ENCODE assay signal across 9 cellular contexts in the genomic region with DNA sequence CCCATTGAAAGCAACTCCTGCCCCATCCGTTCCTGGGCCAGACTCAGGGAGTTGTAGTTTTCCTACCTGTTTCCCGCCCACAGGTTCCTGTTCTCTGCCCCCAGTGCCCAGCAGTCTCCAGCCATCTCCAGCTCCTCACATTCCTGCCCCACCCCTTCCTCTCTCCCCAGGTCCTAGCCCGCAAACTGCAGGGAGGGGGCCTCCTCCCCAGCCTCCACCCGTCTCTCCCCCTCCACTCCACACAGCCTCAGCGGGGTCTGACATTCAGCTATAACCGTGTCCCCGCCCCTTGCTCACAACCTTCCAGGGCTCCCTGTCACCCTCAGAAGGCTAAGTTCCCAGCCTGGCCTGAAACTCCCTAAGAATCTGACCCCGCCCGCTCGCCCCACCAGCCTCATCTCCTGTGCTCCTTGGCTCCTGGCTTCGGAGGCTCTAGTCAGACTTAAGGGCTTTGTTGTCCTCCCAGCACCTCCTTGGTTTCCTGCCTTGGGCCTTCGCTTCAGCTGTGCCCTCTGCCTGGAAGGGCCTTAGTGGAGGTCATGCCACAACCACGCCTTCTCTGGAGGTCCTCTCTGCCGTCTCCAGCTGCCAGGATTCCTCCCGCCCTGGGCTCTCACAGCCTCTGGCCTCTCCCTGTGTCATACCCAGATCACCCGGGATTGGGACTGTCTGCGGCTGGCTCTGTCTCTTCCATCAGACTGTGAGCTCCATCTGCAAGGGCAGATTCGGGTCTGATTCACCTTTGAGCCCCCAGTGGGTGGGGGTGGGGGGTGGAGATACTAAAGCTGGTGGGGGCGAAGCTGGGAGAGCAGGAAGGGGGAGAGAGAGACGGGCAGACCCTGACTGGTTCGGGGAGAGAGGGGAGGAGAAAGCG. TPM values are rescaled to one million over a fixed set of nuclear protein-coding genes. Genes with fewer than 3 reads are reported as not detected.
DNase-seq lines count a peak whose midpoint lies in the region; ATAC-seq and TF ChIP-seq lines count a peak whose summit lies in the region.
"Had no signal": no experiment of that assay in that cellular context is flagged by ENCODE, and none has a peak within 500 bp of the region (broad histone marks: within the 10 kb centered on the region; RNA-seq: fewer than 3 reads in every experiment).

No MANE protein-coding gene starts in this region.

- peaks cover 6% of the 10 kb centered on the region for H3K36me3 Mint-ChIP-seq in stimulated activated memory B cell treated with anti-CD40 and anti-IgM and Interleukin-4, amounts not matched to agents 10 μg/mL and 1 μg/mL and 100 μg/mL, for 72 hours

- in situ Hi-C loops in GM23248 (cut with MboI), result no loop called here

- no peaks in the 10 kb centered on the region for H4K20me1 ChIP-seq in GM23248 (ENCODE audit: insufficient read depth)

- H3K79me2 ChIP-seq in GM23248 (ENCODE audit: insufficient read depth), result peaks cover 51% of the 10 kb centered on the region

- peaks cover 26% of the 10 kb centered on the region for H3K4me1 Mint-ChIP-seq in stimulated activated memory B cell treated with anti-CD40 and anti-IgM and Interleukin-4, amounts not matched to agents 10 μg/mL and 1 μg/mL and 100 μg/mL, for 72 hours

- peak overlapping the region; percentile 86 for H3K9ac ChIP-seq in GM23248

- H3K27me3 ChIP-seq in GM23248 (replicated peaks; ENCODE audit: insufficient read depth), result no peaks in the 10 kb centered on the region
- no peaks in the 10 kb centered on the region for H3K27me3 ChIP-seq in layer of hippocampus (ENCODE audit: control insufficient read depth, insufficient read depth, low read length)

- peaks cover 5% of the 10 kb centered on the region for H3K9me3 Mint-ChIP-seq in stimulated activated memory B cell treated with anti-CD40 and anti-IgM and Interleukin-4, amounts not matched to agents 10 μg/mL and 1 μg/mL and 100 μg/mL, for 72 hours

- H3K27ac ChIP-seq in GM23248 (peak overlapping the region; percentile 93), layer of hippocampus (ENCODE audit: low read depth, low read length) (peak overlapping the region; percentile 83)

- peak overlapping the region; percentile 87 for H3K4me3 ChIP-seq in GM23248
- peak overlapping the region; percentile 75 for H3K4me3 ChIP-seq in choroid plexus epithelial cell (ENCODE audit: low read depth, low read length)

- peak overlapping the region; percentile 84 for H2AFZ ChIP-seq in GM23248

- H3K9me2 ChIP-seq in GM23248 (ENCODE audit: insufficient read depth), result no peaks in the 10 kb centered on the region

- peaks cover 29% of the 10 kb centered on the region for H3F3A ChIP-seq in GM23248 (ENCODE audit: insufficient read depth)

- DNase-seq in GM23248, result peak; percentile 86
- peak; percentile 53 for DNase-seq in choroid plexus epithelial cell (ENCODE audit: low read depth)
- DNase-seq in stimulated activated CD4-positive, alpha-beta T cell treated with anti-CD3 and anti-CD28 coated beads, Interleukin-15, amount 100 ng/mL, for 24 hours, result no peak

- peak overlapping the region; percentile 97 for H3K4me2 ChIP-seq in GM23248 (ENCODE audit: unreplicated experiment)

- no peaks in the 10 kb centered on the region for H3K36me3 ChIP-seq in GM23248 (ENCODE audit: low read depth)

- peaks cover 70% of the 10 kb centered on the region for H3K27me3 Mint-ChIP-seq in stimulated activated memory B cell treated with anti-CD40 and anti-IgM and Interleukin-4, amounts not matched to agents 10 μg/mL and 1 μg/mL and 100 μg/mL, for 72 hours

- ATAC-seq in stimulated activated memory B cell treated with anti-CD40 and anti-IgM and Interleukin-4, amounts not matched to agents 10 μg/mL and 1 μg/mL and 100 μg/mL, for 72 hours, result no peak
- ATAC-seq in HG02852 (IDR thresholded peaks at IDR 0.05; ENCODE audit: unreplicated experiment) (no peak), HG02973 (IDR thresholded peaks at IDR 0.05; ENCODE audit: unreplicated experiment) (no peak)

- H3K27ac Mint-ChIP-seq in stimulated activated memory B cell treated with anti-CD40 and anti-IgM and Interleukin-4, amounts not matched to agents 10 μg/mL and 1 μg/mL and 100 μg/mL, for 72 hours, result peak overlapping the region; percentile 31

- peaks cover 31% of the 10 kb centered on the region for H3K4me1 ChIP-seq in GM23248 (ENCODE audit: insufficient read depth)

- H3K4me3 Mint-ChIP-seq in stimulated activated memory B cell treated with anti-CD40 and anti-IgM and Interleukin-4, amounts not matched to agents 10 μg/mL and 1 μg/mL and 100 μg/mL, for 72 hours, result peak overlapping the region; percentile 68

- 1% methylated on average over 18 to 22 of the region's 22 CpGs for WGBS in GM23248 (ENCODE audit: low coverage in 1 of 2, low lambda C conversion rate in 2 of 2, missing lambda C conversion rate in 2 of 2), 2 experiments

- TF ChIP-seq CTCF in choroid plexus epithelial cell (conservative IDR thresholded peaks at IDR 0.05; ENCODE audit: low read depth, low read length), result no peak

- no peaks in the 10 kb centered on the region for H3K9me3 ChIP-seq in GM23248 (ENCODE audit: low read depth)

TF ChIP-seq in PFSK-1, 5 proteins besides CTCF, POLR2A, EP300 and RAD21:
- no peak for TF ChIP-seq FOXP2 (optimal IDR thresholded peaks at IDR 0.05; ENCODE audit: borderline replicate concordance, extremely low read depth, extremely low read length, insufficient read depth)
- TF ChIP-seq, protein P1, sequence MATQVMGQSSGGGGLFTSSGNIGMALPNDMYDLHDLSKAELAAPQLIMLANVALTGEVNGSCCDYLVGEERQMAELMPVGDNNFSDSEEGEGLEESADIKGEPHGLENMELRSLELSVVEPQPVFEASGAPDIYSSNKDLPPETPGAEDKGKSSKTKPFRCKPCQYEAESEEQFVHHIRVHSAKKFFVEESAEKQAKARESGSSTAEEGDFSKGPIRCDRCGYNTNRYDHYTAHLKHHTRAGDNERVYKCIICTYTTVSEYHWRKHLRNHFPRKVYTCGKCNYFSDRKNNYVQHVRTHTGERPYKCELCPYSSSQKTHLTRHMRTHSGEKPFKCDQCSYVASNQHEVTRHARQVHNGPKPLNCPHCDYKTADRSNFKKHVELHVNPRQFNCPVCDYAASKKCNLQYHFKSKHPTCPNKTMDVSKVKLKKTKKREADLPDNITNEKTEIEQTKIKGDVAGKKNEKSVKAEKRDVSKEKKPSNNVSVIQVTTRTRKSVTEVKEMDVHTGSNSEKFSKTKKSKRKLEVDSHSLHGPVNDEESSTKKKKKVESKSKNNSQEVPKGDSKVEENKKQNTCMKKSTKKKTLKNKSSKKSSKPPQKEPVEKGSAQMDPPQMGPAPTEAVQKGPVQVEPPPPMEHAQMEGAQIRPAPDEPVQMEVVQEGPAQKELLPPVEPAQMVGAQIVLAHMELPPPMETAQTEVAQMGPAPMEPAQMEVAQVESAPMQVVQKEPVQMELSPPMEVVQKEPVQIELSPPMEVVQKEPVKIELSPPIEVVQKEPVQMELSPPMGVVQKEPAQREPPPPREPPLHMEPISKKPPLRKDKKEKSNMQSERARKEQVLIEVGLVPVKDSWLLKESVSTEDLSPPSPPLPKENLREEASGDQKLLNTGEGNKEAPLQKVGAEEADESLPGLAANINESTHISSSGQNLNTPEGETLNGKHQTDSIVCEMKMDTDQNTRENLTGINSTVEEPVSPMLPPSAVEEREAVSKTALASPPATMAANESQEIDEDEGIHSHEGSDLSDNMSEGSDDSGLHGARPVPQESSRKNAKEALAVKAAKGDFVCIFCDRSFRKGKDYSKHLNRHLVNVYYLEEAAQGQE (IDR thresholded peaks at IDR 0.05; ENCODE audit: insufficient read depth in 1 of 2, low read depth in 2 of 2, low read length in 2 of 2), result no peak
- TF ChIP-seq SIN3A (IDR thresholded peaks at IDR 0.05; ENCODE audit: borderline replicate concordance, insufficient read depth, low read length), result 0 out of 2 replicates have a peak, but pooled peaks have one; percentile 33
- TF ChIP-seq POLR2AphosphoS5 (IDR thresholded peaks at IDR 0.05; ENCODE audit: low read depth, low read length), result no peak
- TF ChIP-seq TAF1 (IDR thresholded peaks at IDR 0.05; ENCODE audit: borderline replicate concordance, insufficient read depth, low read length), result no peak

RNA-seq across cellular contexts. Expression of gene SPACA6, which starts 5.1 kb away (rescaled TPM):
- 2.1 and 8.0 TPM in 2 replicates for total RNA-seq in GM23248 (2014; rRNA removed; shearing (Covaris generic))
- polyA plus RNA-seq in GM23248 (2016; fragmentation: Nextera tagmentation; extraction: Ambion mirVana), result 5.6 and 7.7 TPM in 2 replicates
- 26.2 TPM for polyA plus RNA-seq in PFSK-1 (2012; ENCODE audit: insufficient read length, low read depth)

RNA-seq across cellular contexts. Expression of gene HAS1, which starts 35.8 kb away (rescaled TPM):
- total RNA-seq in GM23248 (2014; rRNA removed; shearing (Covaris generic)), result 0.43 and 1.1 TPM in 2 replicates
- 0.29 TPM in 1 of 2 replicates, not detected in the other for polyA plus RNA-seq in GM23248 (2016; fragmentation: Nextera tagmentation; extraction: Ambion mirVana)
- polyA plus RNA-seq in PFSK-1 (2012; ENCODE audit: insufficient read length, low read depth), result 0.69 TPM
- total RNA-seq: activated CD8-positive, alpha-beta memory T cell treated with anti-CD3 and anti-CD28 coated beads for 36 hours had no signal

RNA-seq across cellular contexts. Expression of gene SIGLEC14, which starts 41.4 kb away (rescaled TPM):
- not detected in 2 replicates for total RNA-seq in GM23248 (2014; rRNA removed; shearing (Covaris generic))
- not detected in 2 replicates for polyA plus RNA-seq in GM23248 (2016; fragmentation: Nextera tagmentation; extraction: Ambion mirVana)
- polyA plus RNA-seq in PFSK-1 (2012; ENCODE audit: insufficient read length, low read depth), result not detected

RNA-seq across cellular contexts. Expression of gene SIGLEC5, which starts 57.8 kb away (rescaled TPM):
- total RNA-seq in GM23248 (2014; rRNA removed; shearing (Covaris generic)), result not detected in 2 replicates
- not detected in 2 replicates for polyA plus RNA-seq in GM23248 (2016; fragmentation: Nextera tagmentation; extraction: Ambion mirVana)
- polyA plus RNA-seq in PFSK-1 (2012; ENCODE audit: insufficient read length, low read depth), result not detected
- total RNA-seq: activated CD8-positive, alpha-beta memory T cell treated with anti-CD3 and anti-CD28 coated beads for 36 hours had no signal
